ENCODE assay signal across 23 cellular contexts in genomic region chr1:113886417-113887391, GRCh38. TPM values are rescaled to one million over a fixed set of nuclear protein-coding genes. Genes with fewer than 3 reads are reported as not detected.
DNase-seq lines count a peak whose midpoint lies in the region; ATAC-seq and TF ChIP-seq lines count a peak whose summit lies in the region.
"Had no signal": no experiment of that assay in that cellular context is flagged by ENCODE, and none has a peak within 500 bp of the region (broad histone marks: within the 10 kb centered on the region; RNA-seq: fewer than 3 reads in every experiment).

No MANE protein-coding gene starts in this region.

- peak overlapping the region; percentile 17 for H3K4me3 Mint-ChIP-seq in natural killer cell
- H3K4me3 Mint-ChIP-seq in natural killer cell treated with Interleukin-12 subunit alpha and Interleukin-12 subunit beta and Interleukin-15 and Interleukin-18, amount 100 ng/mL, for 72 hours: no peak overlapping the region
- no peak overlapping the region for H3K4me3 Mint-ChIP-seq in chondrocyte (ENCODE audit: unreplicated experiment)
- H3K4me3 Mint-ChIP-seq: activated CD4-positive, alpha-beta memory T cell treated with anti-CD3 and anti-CD28 coated beads for 36 hours; activated naive CD8-positive, alpha-beta T cell treated with anti-CD3 and anti-CD28 coated beads for 36 hours; naive B cell; stimulated activated naive B cell treated with anti-CD40 and anti-IgM and Interleukin-4, amounts not matched to agents 10 μg/mL and 1 μg/mL and 100 μg/mL, for 72 hours; WTC11 had no signal

- peak overlapping the region in 1 of 2 donors; percentile 73 for H3K9ac ChIP-seq in colonic mucosa (ENCODE audit: low read depth in 2 of 2, low read length in 2 of 2)
- H3K9ac ChIP-seq in mucosa of rectum (ENCODE audit: low read depth in 1 of 2, low read length in 2 of 2): peak overlapping the region; percentile 66 to 86

- no peaks in the 10 kb centered on the region for H3K36me3 Mint-ChIP-seq in natural killer cell
- H3K36me3 Mint-ChIP-seq in natural killer cell treated with Interleukin-12 subunit alpha and Interleukin-12 subunit beta and Interleukin-15 and Interleukin-18, amount 100 ng/mL, for 72 hours: no peaks in the 10 kb centered on the region
- H3K36me3 Mint-ChIP-seq in chondrocyte (ENCODE audit: low read depth): no peaks in the 10 kb centered on the region
- H3K36me3 Mint-ChIP-seq: naive B cell, WTC11 had no signal

- DNase-seq in natural killer cell: no peak
- no peak for DNase-seq in natural killer cell treated with Interleukin-12 subunit alpha and Interleukin-12 subunit beta and Interleukin-15 and Interleukin-18, amount 100 ng/mL, for 72 hours (ENCODE audit: low spot score)
- peak; percentile 59 for DNase-seq in colonic mucosa
- DNase-seq in NCI-H526 (lab: John Stamatoyannopoulos, UW): no peak
- DNase-seq in uterus: no peak
- no peak for DNase-seq in chondrocyte (ENCODE audit: low spot score)
- no peak for DNase-seq in sciatic nerve (ENCODE audit: low spot score)
- DNase-seq: activated CD4-positive, alpha-beta memory T cell treated with anti-CD3 and anti-CD28 coated beads for 36 hours; activated naive CD8-positive, alpha-beta T cell treated with anti-CD3 and anti-CD28 coated beads for 36 hours; activated T-cell treated with anti-CD3 and anti-CD28 coated beads, Interleukin-2, amount 50 U/mL, for 1 hour; hippocampal formation; KG1; naive B cell; NCI-H2171; posterior cingulate gyrus; SHP77; stimulated activated CD4-positive, alpha-beta T cell treated with anti-CD3 and anti-CD28 coated beads, Interleukin-1b, Interleukin-23, amount 100 ng/mL, for 48 hours; stimulated activated naive B cell treated with anti-CD40 and anti-IgM and Interleukin-4, amounts not matched to agents 10 μg/mL and 1 μg/mL and 100 μg/mL, for 72 hours had no signal

- H3K27me3 Mint-ChIP-seq in natural killer cell (ENCODE audit: low read depth in 2 of 2) (no peaks in the 10 kb centered on the region), chondrocyte (ENCODE audit: low read depth) (no peaks in the 10 kb centered on the region)
- no peaks in the 10 kb centered on the region for H3K27me3 Mint-ChIP-seq in natural killer cell treated with Interleukin-12 subunit alpha and Interleukin-12 subunit beta and Interleukin-15 and Interleukin-18, amount 100 ng/mL, for 72 hours
- H3K27me3 Mint-ChIP-seq: activated CD4-positive, alpha-beta memory T cell treated with anti-CD3 and anti-CD28 coated beads for 36 hours; activated naive CD8-positive, alpha-beta T cell treated with anti-CD3 and anti-CD28 coated beads for 36 hours; naive B cell; stimulated activated naive B cell treated with anti-CD40 and anti-IgM and Interleukin-4, amounts not matched to agents 10 μg/mL and 1 μg/mL and 100 μg/mL, for 72 hours had no signal

- no peaks in the 10 kb centered on the region for H3K27me3 ChIP-seq in colonic mucosa
- H3K27me3 ChIP-seq in mucosa of rectum (ENCODE audit: control insufficient read depth in 2 of 2, insufficient read depth in 2 of 2, low read length in 2 of 2): no peaks in the 10 kb centered on the region
- no peaks in the 10 kb centered on the region for H3K27me3 ChIP-seq in uterus

- H3K4me1 ChIP-seq in colonic mucosa (no peaks in the 10 kb centered on the region), mucosa of rectum (ENCODE audit: control insufficient read depth in 2 of 2, insufficient read depth in 2 of 2, low read length in 2 of 2) (peaks cover 3 to 18% of the 10 kb centered on the region in 2 donors), uterus (no peaks in the 10 kb centered on the region)

- H3K4me1 Mint-ChIP-seq in natural killer cell (peaks cover 6 to 14% of the 10 kb centered on the region in 2 donors), chondrocyte (ENCODE audit: low read depth) (peaks cover 6% of the 10 kb centered on the region)
- H3K4me1 Mint-ChIP-seq in natural killer cell treated with Interleukin-12 subunit alpha and Interleukin-12 subunit beta and Interleukin-15 and Interleukin-18, amount 100 ng/mL, for 72 hours (ENCODE audit: low read depth in 2 of 2): peaks cover 6 to 8% of the 10 kb centered on the region in 2 donors
- H3K4me1 Mint-ChIP-seq: WTC11 had no signal

- H3K4me3 ChIP-seq in colonic mucosa: peak overlapping the region; percentile 36
- peak overlapping the region; percentile 70 to 79 for H3K4me3 ChIP-seq in mucosa of rectum (ENCODE audit: low read length in 2 of 2)
- H3K4me3 ChIP-seq in uterus: no peak overlapping the region
- H3K4me3 ChIP-seq: GM12878, thoracic aorta had no signal

- no peak for TF ChIP-seq CTCF in natural killer cell (IDR thresholded peaks at IDR 0.05)
- no peak for TF ChIP-seq CTCF in colonic mucosa (IDR thresholded peaks at IDR 0.05)
- no peak for TF ChIP-seq CTCF in uterus (IDR thresholded peaks at IDR 0.05)
- TF ChIP-seq CTCF in chondrocyte (IDR thresholded peaks at IDR 0.05): no peak

- H3K27ac Mint-ChIP-seq in natural killer cell: no peak overlapping the region
- peak overlapping the region in 1 of 2 donors; percentile 33 for H3K27ac Mint-ChIP-seq in natural killer cell treated with Interleukin-12 subunit alpha and Interleukin-12 subunit beta and Interleukin-15 and Interleukin-18, amount 100 ng/mL, for 72 hours
- H3K27ac Mint-ChIP-seq in chondrocyte (ENCODE audit: unreplicated experiment): no peak overlapping the region
- H3K27ac Mint-ChIP-seq: activated CD4-positive, alpha-beta memory T cell treated with anti-CD3 and anti-CD28 coated beads for 36 hours; activated naive CD8-positive, alpha-beta T cell treated with anti-CD3 and anti-CD28 coated beads for 36 hours; naive B cell; stimulated activated naive B cell treated with anti-CD40 and anti-IgM and Interleukin-4, amounts not matched to agents 10 μg/mL and 1 μg/mL and 100 μg/mL, for 72 hours; WTC11 had no signal

- H3K27ac ChIP-seq in colonic mucosa (peak overlapping the region; percentile 81), mucosa of rectum (ENCODE audit: low read depth in 2 of 2, low read length in 2 of 2) (peak overlapping the region; percentile 88 to 91), uterus (no peak overlapping the region)
- H3K27ac ChIP-seq: thoracic aorta had no signal

- H3K9me3 ChIP-seq in colonic mucosa (no peaks in the 10 kb centered on the region), mucosa of rectum (ENCODE audit: control insufficient read depth in 2 of 2, low read length in 2 of 2) (no peaks in the 10 kb centered on the region), uterus (no peaks in the 10 kb centered on the region)
- H3K9me3 ChIP-seq: thoracic aorta had no signal

- intact Hi-C loops in natural killer cell (cut with micrococcal nuclease) (no loop called here), colonic mucosa (cut with DNase I) (no loop called here), uterus (cut with DNase I; ENCODE audit: low total_unique reads) (no loop called here), sciatic nerve (cut with DNase I) (no loop called here)

- H3K36me3 ChIP-seq in colonic mucosa: no peaks in the 10 kb centered on the region
- peaks cover 0 to 5% of the 10 kb centered on the region in 2 donors for H3K36me3 ChIP-seq in mucosa of rectum (ENCODE audit: control insufficient read depth in 2 of 2, insufficient read depth in 2 of 2, low read length in 2 of 2)
- H3K36me3 ChIP-seq in uterus: no peaks in the 10 kb centered on the region
- H3K36me3 ChIP-seq: thoracic aorta had no signal

- no peak for TF ChIP-seq POLR2A in uterus (IDR thresholded peaks at IDR 0.05)

- ATAC-seq in natural killer cell (no peak), sciatic nerve (no peak)
- no peak for ATAC-seq in natural killer cell treated with Interleukin-12 subunit alpha and Interleukin-12 subunit beta and Interleukin-15 and Interleukin-18, amount 100 ng/mL, for 72 hours
- ATAC-seq: GM12878; stimulated activated naive B cell treated with anti-CD40 and anti-IgM and Interleukin-4, amounts not matched to agents 10 μg/mL and 1 μg/mL and 100 μg/mL, for 72 hours; WTC11 had no signal

- H3K9me3 Mint-ChIP-seq in natural killer cell (no peaks in the 10 kb centered on the region), chondrocyte (ENCODE audit: low read depth) (no peaks in the 10 kb centered on the region)
- no peaks in the 10 kb centered on the region for H3K9me3 Mint-ChIP-seq in natural killer cell treated with Interleukin-12 subunit alpha and Interleukin-12 subunit beta and Interleukin-15 and Interleukin-18, amount 100 ng/mL, for 72 hours
- H3K9me3 Mint-ChIP-seq: activated CD4-positive, alpha-beta memory T cell treated with anti-CD3 and anti-CD28 coated beads for 36 hours; activated naive CD8-positive, alpha-beta T cell treated with anti-CD3 and anti-CD28 coated beads for 36 hours; naive B cell; stimulated activated naive B cell treated with anti-CD40 and anti-IgM and Interleukin-4, amounts not matched to agents 10 μg/mL and 1 μg/mL and 100 μg/mL, for 72 hours; WTC11 had no signal

RNA-seq across cellular contexts. Expression of gene BCL2L15, which starts 0.7 kb away (rescaled TPM):
- 1 to 10 TPM in 2 of 3 donors, under 1 TPM in 1; 0.88 to 2.1 (median 1.5) TPM for total RNA-seq in natural killer cell
- 1 to 10 TPM; 1.3 to 3.0 TPM for total RNA-seq in natural killer cell treated with Interleukin-12 subunit alpha and Interleukin-12 subunit beta and Interleukin-15 and Interleukin-18, amount 100 ng/mL, for 72 hours
- total RNA-seq in colonic mucosa: 100 to 1,000 TPM; 116 to 191 TPM
- total RNA-seq in uterus: 1 to 10 TPM in 2 of 4 donors, not detected in 2; 1.4 to 3.1 TPM
- 0.17 to 0.33 TPM (median 0.17 TPM) in 3 replicates for total RNA-seq in chondrocyte
- total RNA-seq in sciatic nerve: 0.85 TPM

RNA-seq across cellular contexts. Expression of gene PTPN22, which starts 15.2 kb away (rescaled TPM):
- total RNA-seq in natural killer cell (100 to 1,000 TPM in 2 of 3 donors, 10 to 100 TPM in 1; 98.4 to 122 (median 104) TPM), colonic mucosa (1 to 10 TPM; 3.7 to 5.9 TPM), uterus (1 to 10 TPM in 3 of 4 donors, under 1 TPM in 1; 0.85 to 8.8 (median 2.1) TPM), chondrocyte (not detected in 3 replicates), sciatic nerve (4.1 TPM)
- 10 to 100 TPM; 24.6 to 26.0 TPM for total RNA-seq in natural killer cell treated with Interleukin-12 subunit alpha and Interleukin-12 subunit beta and Interleukin-15 and Interleukin-18, amount 100 ng/mL, for 72 hours
- total RNA-seq: H1, WTC11 had no signal

RNA-seq across cellular contexts. Expression of gene AP4B1, which starts 17.9 kb away (rescaled TPM):
- 10 to 100 TPM; 64.0 to 78.7 (median 77.6) TPM for total RNA-seq in natural killer cell
- total RNA-seq in natural killer cell treated with Interleukin-12 subunit alpha and Interleukin-12 subunit beta and Interleukin-15 and Interleukin-18, amount 100 ng/mL, for 72 hours: 10 to 100 TPM; 40.4 to 76.0 TPM
- total RNA-seq in colonic mucosa: 10 to 100 TPM; 19.7 to 31.5 TPM
- 10 to 100 TPM in 3 of 4 donors, 1 to 10 TPM in 1; 2.8 to 47.8 (median 18.5) TPM for total RNA-seq in uterus
- 15.6 to 23.6 TPM (median 16.8 TPM) in 3 replicates for total RNA-seq in chondrocyte
- total RNA-seq in sciatic nerve: 21.2 TPM

RNA-seq across cellular contexts. Expression of gene DCLRE1B, which starts 18.4 kb away (rescaled TPM):
- total RNA-seq in natural killer cell (1 to 10 TPM; 5.5 to 6.8 (median 5.9) TPM), colonic mucosa (1 to 10 TPM; 5.4 to 9.5 TPM), uterus (1 to 10 TPM; 1.5 to 7.2 (median 3.9) TPM), chondrocyte (8.1 to 11.4 TPM (median 8.3 TPM) in 3 replicates), sciatic nerve (5.3 TPM)
- total RNA-seq in natural killer cell treated with Interleukin-12 subunit alpha and Interleukin-12 subunit beta and Interleukin-15 and Interleukin-18, amount 100 ng/mL, for 72 hours: 10 to 100 TPM; 12.6 to 22.0 TPM

RNA-seq across cellular contexts. Expression of gene HIPK1, which starts 42.4 kb away (rescaled TPM):
- 100 to 1,000 TPM; 238 to 283 (median 261) TPM for total RNA-seq in natural killer cell
- total RNA-seq in natural killer cell treated with Interleukin-12 subunit alpha and Interleukin-12 subunit beta and Interleukin-15 and Interleukin-18, amount 100 ng/mL, for 72 hours: 100 to 1,000 TPM in 1 of 2 donors, 10 to 100 TPM in 1; 80.6 to 110 TPM
- 10 to 100 TPM; 61.2 to 91.2 TPM for total RNA-seq in colonic mucosa
- 10 to 100 TPM; 21.5 to 92.7 (median 39.7) TPM for total RNA-seq in uterus
- total RNA-seq in chondrocyte: 57.4 to 63.4 TPM (median 60.0 TPM) in 3 replicates
- total RNA-seq in sciatic nerve: 91.2 TPM

Comparison
In these comparisons a context has a peak if more than half of its experiments do, and no peak if none do; other contexts are left out.
1. H3K27ac ChIP-seq: peak in colonic mucosa (single experiment) and mucosa of rectum (2 of 2); none in uterus (0 of 2).
2. H3K4me3 ChIP-seq: peak in colonic mucosa (single experiment) and mucosa of rectum (2 of 2); none in uterus (0 of 2).
3. RNA of gene BCL2L15, which starts 0.7 kb away (total RNA-seq): 116 to 191 TPM in colonic mucosa; 1.3 to 3.0 TPM in natural killer cell treated with Interleukin-12 subunit alpha and Interleukin-12 subunit beta and Interleukin-15 and Interleukin-18, amount 100 ng/mL, for 72 hours, 0.88 to 2.1 TPM in natural killer cell, 1.4 to 3.1 TPM in uterus, 0.85 TPM in sciatic nerve (single experiment) and 0.17 to 0.33 TPM in chondrocyte; every median in the first group is over 10 times any median in the second.